ENCODE assay signal across 1 cellular context in genomic region chr15:73750951-73751350, GRCh38.
TF ChIP-seq lines count a peak whose summit lies in the region.

No MANE protein-coding gene starts in this region.

TF ChIP-seq in GM23338, 12 proteins besides CTCF, POLR2A, EP300 and RAD21 (continued from another document):
- TF ChIP-seq ZNF331 (CRISPR knock-in tag; IDR thresholded peaks at IDR 0.05; ENCODE audit: low read depth) (no peak), NANOG (IDR thresholded peaks at IDR 0.05; ENCODE audit: borderline replicate concordance) (no peak)
